In the genomic region with DNA sequence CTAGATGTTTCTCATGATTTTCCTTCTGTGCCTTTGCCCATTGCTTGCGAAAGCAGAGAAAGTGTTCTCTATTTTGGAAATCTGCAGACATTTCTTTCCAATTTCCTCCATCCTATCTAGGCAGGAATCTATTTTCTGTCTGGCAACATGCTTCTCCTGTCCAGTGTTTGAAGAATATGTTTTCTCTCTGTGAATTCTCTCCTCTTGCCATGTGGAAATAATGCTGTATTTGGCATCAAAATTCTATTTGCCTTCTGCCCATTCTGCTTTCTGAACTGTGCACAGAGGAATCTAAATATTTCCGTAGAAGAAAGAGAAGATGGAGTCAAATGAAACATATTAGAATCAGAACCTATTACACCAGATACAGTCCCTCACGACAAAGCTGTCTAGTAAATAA, we compare ENCODE assay signal across 32 cellular contexts.
"Had no signal": no experiment of that assay in that cellular context is flagged by ENCODE, and none has a peak within 500 bp of the region (broad histone marks: within the 10 kb centered on the region; RNA-seq: fewer than 3 reads in every experiment).

No MANE protein-coding gene starts in this region.

- ATAC-seq: activated CD4-positive, alpha-beta T cell treated with anti-CD3 and anti-CD28 coated beads for 36 hours; activated CD8-positive, alpha-beta memory T cell treated with anti-CD3 and anti-CD28 coated beads, Interleukin-2, amount 10 ng/mL, durations not matched to agents 7 days and 5 days; activated CD8-positive, alpha-beta T cell treated with anti-CD3 and anti-CD28 coated beads, Interleukin-2, amount 10 ng/mL, durations not matched to agents 7 days and 5 days; activated naive CD4-positive, alpha-beta T cell treated with anti-CD3 and anti-CD28 coated beads, Interleukin-2, amount 50 U/mL, for 72 hours; gastroesophageal sphincter; heart right ventricle had no signal

- H3K27ac Mint-ChIP-seq: activated CD4-positive, alpha-beta memory T cell treated with anti-CD3 and anti-CD28 coated beads for 36 hours; activated CD4-positive, alpha-beta T cell treated with anti-CD3 and anti-CD28 coated beads for 36 hours; activated CD4-positive, alpha-beta T cell treated with anti-CD3 and anti-CD28 coated beads, Interleukin-2, amount 10 ng/mL, durations not matched to agents 24 days and 14 days; activated CD8-positive, alpha-beta memory T cell treated with anti-CD3 and anti-CD28 coated beads, Interleukin-2, amount 10 ng/mL, durations not matched to agents 7 days and 5 days; activated CD8-positive, alpha-beta T cell treated with anti-CD3 and anti-CD28 coated beads, Interleukin-2, amount 10 ng/mL, durations not matched to agents 7 days and 5 days; activated naive CD4-positive, alpha-beta T cell treated with anti-CD3 and anti-CD28 coated beads, Interleukin-2, amount 10 ng/mL, durations not matched to agents 7 days and 5 days; activated naive CD4-positive, alpha-beta T cell treated with anti-CD3 and anti-CD28 coated beads, Interleukin-2, amount 50 U/mL, for 72 hours; activated naive CD8-positive, alpha-beta T cell treated with anti-CD3 and anti-CD28 coated beads, Interleukin-2, amount 10 ng/mL, durations not matched to agents 7 days and 5 days; activated T-helper 1 cell treated with anti-CD3 and anti-CD28 coated beads, Interleukin-12 subunit alpha, Interleukin-12 subunit beta, Interleukin-2, Interleukin-4 antibody, amounts not matched to agents 30 ng/mL and 10 ng/mL and 1 ng/mL, durations not matched to agents 14 hours and 24 hours and 36 hours; activated T-helper 2 cell treated with anti-CD3 and anti-CD28 coated beads, Interferon-gamma antibody, Interleukin-2, Interleukin-4, amounts not matched to agents 10 μg/mL and 5 μg/mL and 100 μg/mL, durations not matched to agents 14 hours and 24 hours and 36 hours; brain had no signal

- DNase-seq: activated CD4-positive, alpha-beta memory T cell treated with anti-CD3 and anti-CD28 coated beads for 36 hours; activated CD4-positive, alpha-beta T cell treated with anti-CD3 and anti-CD28 coated beads for 36 hours; activated CD4-positive, alpha-beta T cell treated with anti-CD3 and anti-CD28 coated beads, Interleukin-2, amount 10 ng/mL, durations not matched to agents 24 days and 14 days; activated CD4-positive, CD25-positive, alpha-beta regulatory T cell; activated CD4-positive, CD25-positive, alpha-beta regulatory T cell treated with anti-CD3 and anti-CD28 coated beads, Interleukin-2, amount 50 U/mL, for 72 hours; activated CD8-positive, alpha-beta memory T cell treated with anti-CD3 and anti-CD28 coated beads, Interleukin-2, amount 10 ng/mL, durations not matched to agents 7 days and 5 days; activated CD8-positive, alpha-beta memory T cell treated with anti-CD3 and anti-CD28 coated beads, Interleukin-2, amount 50 U/mL, for 4 hours; activated CD8-positive, alpha-beta T cell treated with anti-CD3 and anti-CD28 coated beads, Interleukin-2, amount 10 ng/mL, durations not matched to agents 7 days and 5 days; activated effector memory CD4-positive, alpha-beta T cell treated with anti-CD3 and anti-CD28 coated beads, Interleukin-2, amount 50 U/mL, for 16 hours; activated naive CD4-positive, alpha-beta T cell; activated naive CD4-positive, alpha-beta T cell treated with anti-CD3 and anti-CD28 coated beads, Interleukin-2, amount 10 ng/mL, durations not matched to agents 7 days and 5 days; activated naive CD8-positive, alpha-beta T cell treated with anti-CD3 and anti-CD28 coated beads, Interleukin-2, amount 10 ng/mL, durations not matched to agents 7 days and 5 days; activated T-cell treated with anti-CD3 and anti-CD28 coated beads, Interleukin-2, amount 50 U/mL, for 1 hour; activated T-cell treated with anti-CD3 and anti-CD28 coated beads, Interleukin-2, amount 50 U/mL, for 48 hours; central memory CD4-positive, alpha-beta T cell; cortex of kidney; dermis blood vessel endothelial cell; effector CD8-positive, alpha-beta T cell; esophagus squamous epithelium; foreskin melanocyte; heart right ventricle; T-helper 2 cell had no signal

- H3K4me3 Mint-ChIP-seq: activated CD4-positive, alpha-beta memory T cell treated with anti-CD3 and anti-CD28 coated beads for 36 hours; activated CD4-positive, alpha-beta T cell treated with anti-CD3 and anti-CD28 coated beads for 36 hours; activated CD4-positive, alpha-beta T cell treated with anti-CD3 and anti-CD28 coated beads, Interleukin-2, amount 10 ng/mL, durations not matched to agents 24 days and 14 days; activated CD8-positive, alpha-beta memory T cell treated with anti-CD3 and anti-CD28 coated beads, Interleukin-2, amount 10 ng/mL, durations not matched to agents 7 days and 5 days; activated CD8-positive, alpha-beta T cell treated with anti-CD3 and anti-CD28 coated beads, Interleukin-2, amount 10 ng/mL, durations not matched to agents 7 days and 5 days; activated naive CD4-positive, alpha-beta T cell treated with anti-CD3 and anti-CD28 coated beads, Interleukin-2, amount 10 ng/mL, durations not matched to agents 7 days and 5 days; activated naive CD8-positive, alpha-beta T cell treated with anti-CD3 and anti-CD28 coated beads, Interleukin-2, amount 10 ng/mL, durations not matched to agents 7 days and 5 days; activated T-helper 1 cell treated with anti-CD3 and anti-CD28 coated beads, Interleukin-12 subunit alpha, Interleukin-12 subunit beta, Interleukin-2, Interleukin-4 antibody, amounts not matched to agents 30 ng/mL and 10 ng/mL and 1 ng/mL, durations not matched to agents 14 hours and 24 hours and 36 hours; brain had no signal

- H3K79me2 ChIP-seq: hepatocyte had no signal

- H3K27me3 Mint-ChIP-seq: activated CD4-positive, alpha-beta memory T cell treated with anti-CD3 and anti-CD28 coated beads for 36 hours; activated CD4-positive, alpha-beta T cell treated with anti-CD3 and anti-CD28 coated beads for 36 hours; activated CD4-positive, alpha-beta T cell treated with anti-CD3 and anti-CD28 coated beads, Interleukin-2, amount 10 ng/mL, durations not matched to agents 24 days and 14 days; activated CD8-positive, alpha-beta memory T cell treated with anti-CD3 and anti-CD28 coated beads, Interleukin-2, amount 10 ng/mL, durations not matched to agents 7 days and 5 days; activated naive CD4-positive, alpha-beta T cell treated with anti-CD3 and anti-CD28 coated beads, Interleukin-2, amount 10 ng/mL, durations not matched to agents 7 days and 5 days; activated naive CD8-positive, alpha-beta T cell treated with anti-CD3 and anti-CD28 coated beads, Interleukin-2, amount 10 ng/mL, durations not matched to agents 7 days and 5 days; brain had no signal

- H3K36me3 Mint-ChIP-seq: activated CD4-positive, alpha-beta memory T cell treated with anti-CD3 and anti-CD28 coated beads for 36 hours; activated CD8-positive, alpha-beta memory T cell treated with anti-CD3 and anti-CD28 coated beads, Interleukin-2, amount 10 ng/mL, durations not matched to agents 7 days and 5 days; activated naive CD4-positive, alpha-beta T cell treated with anti-CD3 and anti-CD28 coated beads, Interleukin-2, amount 10 ng/mL, durations not matched to agents 7 days and 5 days; activated naive CD4-positive, alpha-beta T cell treated with anti-CD3 and anti-CD28 coated beads, Interleukin-2, amount 50 U/mL, for 72 hours; activated naive CD8-positive, alpha-beta T cell treated with anti-CD3 and anti-CD28 coated beads, Interleukin-2, amount 10 ng/mL, durations not matched to agents 7 days and 5 days; brain had no signal

- H3K4me1 Mint-ChIP-seq: activated CD4-positive, alpha-beta T cell treated with anti-CD3 and anti-CD28 coated beads for 36 hours; activated CD4-positive, alpha-beta T cell treated with anti-CD3 and anti-CD28 coated beads, Interleukin-2, amount 10 ng/mL, durations not matched to agents 24 days and 14 days; activated CD8-positive, alpha-beta memory T cell treated with anti-CD3 and anti-CD28 coated beads, Interleukin-2, amount 10 ng/mL, durations not matched to agents 7 days and 5 days; activated naive CD4-positive, alpha-beta T cell treated with anti-CD3 and anti-CD28 coated beads, Interleukin-2, amount 10 ng/mL, durations not matched to agents 7 days and 5 days; activated naive CD8-positive, alpha-beta T cell treated with anti-CD3 and anti-CD28 coated beads, Interleukin-2, amount 10 ng/mL, durations not matched to agents 7 days and 5 days; brain had no signal

- H2AFZ ChIP-seq: hepatocyte had no signal

- H3K9me3 ChIP-seq: ascending aorta, breast epithelium, esophagus squamous epithelium, gastroesophageal sphincter had no signal

- H3K27me3 ChIP-seq: ascending aorta, breast epithelium, cardiac muscle cell, esophagus squamous epithelium, gastroesophageal sphincter, heart right ventricle, hepatocyte had no signal

- H3K4me3 ChIP-seq: ascending aorta, breast epithelium, cardiac muscle cell, esophagus squamous epithelium, gastroesophageal sphincter, heart right ventricle, hepatocyte had no signal

- H3K4me2 ChIP-seq: hepatocyte had no signal

- H3K9me3 Mint-ChIP-seq: activated CD4-positive, alpha-beta T cell treated with anti-CD3 and anti-CD28 coated beads, Interleukin-2, amount 10 ng/mL, durations not matched to agents 24 days and 14 days; activated naive CD4-positive, alpha-beta T cell treated with anti-CD3 and anti-CD28 coated beads, Interleukin-2, amount 10 ng/mL, durations not matched to agents 7 days and 5 days; activated naive CD8-positive, alpha-beta T cell treated with anti-CD3 and anti-CD28 coated beads, Interleukin-2, amount 10 ng/mL, durations not matched to agents 7 days and 5 days; brain had no signal

- H3K27ac ChIP-seq: ascending aorta, breast epithelium, cardiac muscle cell, epithelial cell of prostate, esophagus squamous epithelium, gastroesophageal sphincter, heart right ventricle, hepatocyte had no signal

- H3K4me1 ChIP-seq: ascending aorta, breast epithelium, esophagus squamous epithelium, gastroesophageal sphincter, heart right ventricle had no signal

- H3K36me3 ChIP-seq: ascending aorta, breast epithelium, cardiac muscle cell, esophagus squamous epithelium, gastroesophageal sphincter, heart right ventricle had no signal
